In the genomic region with DNA sequence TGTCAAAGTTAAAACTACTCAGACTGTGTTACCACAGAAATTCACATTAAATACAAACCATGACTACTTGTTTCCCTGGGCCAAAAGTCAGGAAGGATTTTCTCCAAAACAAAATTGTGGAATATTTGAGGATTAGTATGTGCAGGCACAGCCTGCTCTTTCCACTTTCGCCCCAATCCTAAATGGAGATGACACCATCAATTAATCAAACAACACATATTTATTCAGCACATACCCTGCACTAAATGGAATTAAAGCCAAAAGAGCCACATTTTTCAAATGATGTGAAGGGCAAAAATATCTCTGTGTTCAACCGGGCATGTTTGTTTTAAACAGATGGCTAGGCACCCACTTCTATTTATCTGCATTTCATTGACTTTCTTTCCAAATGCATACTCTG, we compare ENCODE assay signal across 16 cellular contexts.
A peak's percentile ranks its signal among the peaks of the same experiment; 100 is the strongest.
DNase-seq lines count a peak whose midpoint lies in the region; TF ChIP-seq lines count a peak whose summit lies in the region.
"Had no signal": no experiment of that assay in that cellular context is flagged by ENCODE, and none has a peak within 500 bp of the region (broad histone marks: within the 10 kb centered on the region; RNA-seq: fewer than 3 reads in every experiment).

No MANE protein-coding gene starts in this region.

- no peak overlapping the region for H4K91ac ChIP-seq in mesenchymal stem cell (ENCODE audit: low read length)

- no peak overlapping the region for H3K4ac ChIP-seq in mesenchymal stem cell (ENCODE audit: low read depth in 1 of 2, low read length in 2 of 2)

- no peak overlapping the region for H2BK120ac ChIP-seq in mesenchymal stem cell (ENCODE audit: low read depth, low read length)

- H3K18ac ChIP-seq in mesenchymal stem cell (ENCODE audit: low read depth in 1 of 2, low read length in 2 of 2), result no peak overlapping the region

- POLR2A ChIA-PET in SK-N-SH (lab: Yijun Ruan, JAX), result no interaction called here
- POLR2A ChIA-PET in OCI-LY7 (lab: Charles Lee), result no interaction called here

- H3K9me2 ChIP-seq in SK-N-SH (no peaks in the 10 kb centered on the region), OCI-LY7 (ENCODE audit: insufficient read depth, low read length) (no peaks in the 10 kb centered on the region)

- TF ChIP-seq RAD21 in SK-N-SH (IDR thresholded peaks at IDR 0.05; ENCODE audit: low read length), result no peak

- 72% methylated on average over 2 of the region's 2 CpGs for WGBS in SK-N-SH (ENCODE audit: low lambda C conversion rate)
- WGBS in mesenchymal stem cell, result 78% methylated on average over 2 of the region's 2 CpGs

- H3K14ac ChIP-seq in mesenchymal stem cell (ENCODE audit: low read length in 2 of 2), result no peak overlapping the region

- H3K9me3 ChIP-seq in SK-N-SH (no peaks in the 10 kb centered on the region), mesenchymal stem cell (ENCODE audit: control insufficient read depth, low read length) (no peaks in the 10 kb centered on the region), OCI-LY7 (ENCODE audit: low read length) (no peaks in the 10 kb centered on the region)

- H3K23ac ChIP-seq in mesenchymal stem cell (ENCODE audit: low read length in 2 of 2), result no peak overlapping the region

- no peak overlapping the region for H4K8ac ChIP-seq in mesenchymal stem cell (ENCODE audit: low read length)

- H2AFZ ChIP-seq in SK-N-SH (ENCODE audit: low read depth), result no peak overlapping the region
- H2AFZ ChIP-seq in mesenchymal stem cell (ENCODE audit: low read depth, low read length), result no peak overlapping the region
- H2AFZ ChIP-seq in OCI-LY7 (ENCODE audit: low read length), result no peak overlapping the region
- H2AFZ ChIP-seq: GM23338 had no signal

- H2BK12ac ChIP-seq in mesenchymal stem cell (ENCODE audit: low read length in 2 of 2), result no peak overlapping the region

- H3K79me2 ChIP-seq in SK-N-SH (ENCODE audit: insufficient read depth) (no peaks in the 10 kb centered on the region), OCI-LY7 (ENCODE audit: insufficient read depth, low read depth, low read length) (no peaks in the 10 kb centered on the region)

- no peak overlapping the region; a peak in 1 of 4 replicates for H3K27ac ChIP-seq in SK-N-SH (ENCODE audit: low read depth in 2 of 2, low read length in 1 of 2)
- no peak overlapping the region for H3K27ac ChIP-seq in mesenchymal stem cell (ENCODE audit: low read length, poor library complexity, severe bottlenecking)
- no peak overlapping the region for H3K27ac ChIP-seq in OCI-LY7 (ENCODE audit: low read depth, low read length, poor library complexity, severe bottlenecking)

- no peak for TF ChIP-seq CTCF in SK-N-SH (IDR thresholded peaks at IDR 0.05)
- TF ChIP-seq CTCF in OCI-LY7 (conservative IDR thresholded peaks at IDR 0.05; ENCODE audit: low read length), result no peak

- H3K4me2 ChIP-seq in SK-N-SH, result no peak overlapping the region
- no peak overlapping the region for H3K4me2 ChIP-seq in mesenchymal stem cell (ENCODE audit: low read length, poor library complexity, severe bottlenecking)
- H3K4me2 ChIP-seq in OCI-LY7 (ENCODE audit: low read length), result no peak overlapping the region
- H3K4me2 ChIP-seq: GM23338 had no signal

- CTCF ChIA-PET in SK-N-SH (lab: Yijun Ruan, JAX), result no interaction called here
- CTCF ChIA-PET in OCI-LY7 (lab: Charles Lee; ENCODE audit: unreplicated experiment), result no interaction called here

- no peaks in the 10 kb centered on the region for H4K20me1 ChIP-seq in SK-N-SH (ENCODE audit: insufficient read depth)
- no peaks in the 10 kb centered on the region for H4K20me1 ChIP-seq in OCI-LY7 (ENCODE audit: insufficient read depth, low read length)

- no peak overlapping the region for H2BK15ac ChIP-seq in mesenchymal stem cell (ENCODE audit: low read depth, poor library complexity, severe bottlenecking)

- H3F3A ChIP-seq in SK-N-SH (replicated peaks; ENCODE audit: insufficient read depth), result no peaks in the 10 kb centered on the region

- H3K4me3 ChIP-seq in SK-N-SH (ENCODE audit: low read depth in 2 of 2, low read length in 1 of 2), result no peak overlapping the region
- no peak overlapping the region for H3K4me3 ChIP-seq in mesenchymal stem cell (ENCODE audit: insufficient read depth in 1 of 2, low read depth in 1 of 2, low read length in 2 of 2)
- H3K4me3 ChIP-seq in OCI-LY7 (ENCODE audit: low read depth, low read length, poor library complexity, severe bottlenecking), result no peak overlapping the region
- H3K4me3 ChIP-seq: GM23338 had no signal

- H2AK5ac ChIP-seq in mesenchymal stem cell (ENCODE audit: low read length, severe bottlenecking), result no peak overlapping the region

- peaks cover 2 to 15% of the 10 kb centered on the region in 2 experiments; a peak in 3 of 4 replicates for H3K4me1 ChIP-seq in SK-N-SH (ENCODE audit: control insufficient read depth in 1 of 2, insufficient read depth in 2 of 2, low read depth in 1 of 2, low read length in 1 of 2)
- H3K4me1 ChIP-seq in mesenchymal stem cell (ENCODE audit: control insufficient read depth, insufficient read depth, low read depth, low read length), result no peaks in the 10 kb centered on the region
- no peaks in the 10 kb centered on the region for H3K4me1 ChIP-seq in OCI-LY7 (ENCODE audit: insufficient read depth, low read length, poor library complexity, severe bottlenecking)

- no peak overlapping the region for H2BK5ac ChIP-seq in mesenchymal stem cell (ENCODE audit: low read depth, low read length, poor library complexity, severe bottlenecking)

- H3K36me3 ChIP-seq in SK-N-SH (replicated peaks in 1 of 2; ENCODE audit: control insufficient read depth in 1 of 2, insufficient read depth in 2 of 2, low read length in 1 of 2) (no peaks in the 10 kb centered on the region), mesenchymal stem cell (ENCODE audit: control insufficient read depth in 1 of 2, insufficient read depth in 2 of 2, low read depth in 1 of 2, low read length in 2 of 2) (no peaks in the 10 kb centered on the region), OCI-LY7 (ENCODE audit: insufficient read depth, low read length) (no peaks in the 10 kb centered on the region)

- no TSS peak for BruUV-seq in OCI-LY7 (replicated peaks; lab: Mats Ljungman, UMichigan)

- no peak for TF ChIP-seq EP300 in SK-N-SH (IDR thresholded peaks at IDR 0.05; ENCODE audit: borderline replicate concordance in 1 of 2, low read depth in 1 of 2, low read length in 1 of 2)

- intact Hi-C loops in OCI-LY7 (cut with micrococcal nuclease; ENCODE audit: unreplicated experiment), result no loop called here

- no peaks in the 10 kb centered on the region for H3K27me3 ChIP-seq in SK-N-SH (ENCODE audit: insufficient read depth)
- H3K27me3 ChIP-seq in mesenchymal stem cell (ENCODE audit: control insufficient read depth in 1 of 2, insufficient read depth in 1 of 2, low read length in 2 of 2), result no peaks in the 10 kb centered on the region

- DNase-seq in Ammon's horn (ENCODE audit: low spot score), result peak; percentile 14
- no peak for DNase-seq in SK-N-SH
- DNase-seq in fibroblast of gingiva (ENCODE audit: low read depth), result peak; percentile 19
- DNase-seq in mesenchymal stem cell, result peak; percentile 26
- DNase-seq in OCI-LY7 (ENCODE audit: low spot score), result no peak
- DNase-seq in NOMO-1 treated with dmso at 0.1 percent for 144 hours (lab: John Stamatoyannopoulos, UW; ENCODE audit: unreplicated experiment), result no peak
- no peak for DNase-seq in inferior parietal cortex (ENCODE audit: extremely low spot score)
- DNase-seq in activated effector memory CD4-positive, alpha-beta T cell treated with anti-CD3 and anti-CD28 coated beads, Interleukin-2, amount 50 U/mL, for 16 hours, result no peak
- DNase-seq: AML-193, DMS79, HCEC 1CT, MM.1S, NCI-H226, OCI-M1, RPMI8226 had no signal

- H3K9ac ChIP-seq in SK-N-SH (no peak overlapping the region), mesenchymal stem cell (ENCODE audit: low read length) (no peak overlapping the region)

- H3K79me1 ChIP-seq in mesenchymal stem cell (replicated peaks; ENCODE audit: low read length, poor library complexity, severe bottlenecking), result no peaks in the 10 kb centered on the region

TF ChIP-seq in SK-N-SH, 30 proteins besides CTCF, POLR2A, EP300 and RAD21:
- TF ChIP-seq, protein P1, sequence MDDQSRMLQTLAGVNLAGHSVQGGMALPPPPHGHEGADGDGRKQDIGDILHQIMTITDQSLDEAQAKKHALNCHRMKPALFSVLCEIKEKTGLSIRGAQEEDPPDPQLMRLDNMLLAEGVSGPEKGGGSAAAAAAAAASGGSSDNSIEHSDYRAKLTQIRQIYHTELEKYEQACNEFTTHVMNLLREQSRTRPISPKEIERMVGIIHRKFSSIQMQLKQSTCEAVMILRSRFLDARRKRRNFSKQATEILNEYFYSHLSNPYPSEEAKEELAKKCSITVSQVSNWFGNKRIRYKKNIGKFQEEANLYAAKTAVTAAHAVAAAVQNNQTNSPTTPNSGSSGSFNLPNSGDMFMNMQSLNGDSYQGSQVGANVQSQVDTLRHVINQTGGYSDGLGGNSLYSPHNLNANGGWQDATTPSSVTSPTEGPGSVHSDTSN (IDR thresholded peaks at IDR 0.05), result peak; percentile 20; the same call in 1 of the 2 replicates
- TF ChIP-seq FOXJ3 (CRISPR knock-in tag; IDR thresholded peaks at IDR 0.05), result no peak

Comparison
In these comparisons a context has a peak if more than half of its experiments do, and no peak if none do; other contexts are left out.
1. DNase-seq: peak in Ammon's horn (single experiment), fibroblast of gingiva (single experiment) and mesenchymal stem cell (single experiment); none in SK-N-SH (single experiment), OCI-LY7 (single experiment), NOMO-1 treated with dmso at 0.1 percent for 144 hours (single experiment), inferior parietal cortex (single experiment) and activated effector memory CD4-positive, alpha-beta T cell treated with anti-CD3 and anti-CD28 coated beads, Interleukin-2, amount 50 U/mL, for 16 hours (single experiment).